Comparison of ENCODE assay signal across 30 cellular contexts in the genomic region with DNA sequence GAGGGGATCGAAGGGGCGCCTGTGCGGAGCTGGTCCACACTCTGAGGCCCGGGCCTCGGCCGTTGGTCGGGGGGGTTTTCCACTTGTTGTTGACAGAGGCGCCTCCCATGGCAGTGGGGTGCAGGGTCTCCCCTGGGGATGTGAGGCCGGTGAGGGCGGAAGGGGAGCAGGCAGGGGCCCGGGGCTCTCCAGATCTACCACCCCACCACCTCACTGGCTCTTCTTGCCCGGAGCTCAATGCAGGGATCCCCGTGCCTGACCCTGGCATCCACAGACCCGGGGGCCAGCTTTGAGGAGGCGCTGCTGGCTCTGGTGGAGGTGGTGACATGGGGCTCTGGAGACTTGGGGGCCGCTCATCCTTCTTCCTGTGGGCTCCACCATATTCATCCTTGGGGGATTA.
"Had no signal": no experiment of that assay in that cellular context is flagged by ENCODE, and none has a peak within 500 bp of the region (broad histone marks: within the 10 kb centered on the region; RNA-seq: fewer than 3 reads in every experiment).

No MANE protein-coding gene starts in this region.

- H3K27ac Mint-ChIP-seq: activated B cell treated with CpG ODN at 0.5 μM for 24 hours; activated CD4-positive, alpha-beta memory T cell treated with anti-CD3 and anti-CD28 coated beads for 36 hours; activated naive CD4-positive, alpha-beta T cell treated with anti-CD3 and anti-CD28 coated beads for 36 hours; activated naive CD8-positive, alpha-beta T cell treated with anti-CD3 and anti-CD28 coated beads for 36 hours; activated naive CD8-positive, alpha-beta T cell treated with anti-CD3 and anti-CD28 coated beads, Interleukin-2, amount 50 U/mL, for 24 hours; dendritic cell treated with granulocyte-macrophage colony-stimulating factor and Interleukin-4, amounts not matched to agents 40 ng/mL and 50 ng/mL, for 4 days; endodermal cell; T-cell; T-helper 1 cell treated with Interleukin-12 subunit alpha and Interleukin-12 subunit beta and Interleukin-4 antibody, amounts not matched to agents 30 μg/mL and 1 μg/mL, for 36 hours; T-helper 2 cell treated with Interferon-gamma antibody and Interleukin-4, amounts not matched to agents 5 μg/mL and 100 μg/mL, for 36 hours had no signal

- H3K36me3 Mint-ChIP-seq: activated CD4-positive, alpha-beta memory T cell treated with anti-CD3 and anti-CD28 coated beads for 36 hours; activated naive CD4-positive, alpha-beta T cell treated with anti-CD3 and anti-CD28 coated beads, Interleukin-2, amount 50 U/mL, for 24 hours; activated naive CD8-positive, alpha-beta T cell treated with anti-CD3 and anti-CD28 coated beads for 36 hours had no signal

- H3K4me3 Mint-ChIP-seq: activated B cell treated with CpG ODN at 0.5 μM for 24 hours; activated CD4-positive, alpha-beta memory T cell treated with anti-CD3 and anti-CD28 coated beads for 36 hours; activated naive CD4-positive, alpha-beta T cell treated with anti-CD3 and anti-CD28 coated beads for 36 hours; activated naive CD4-positive, alpha-beta T cell treated with anti-CD3 and anti-CD28 coated beads, Interleukin-2, amount 50 U/mL, for 24 hours; activated naive CD8-positive, alpha-beta T cell treated with anti-CD3 and anti-CD28 coated beads for 36 hours; activated naive CD8-positive, alpha-beta T cell treated with anti-CD3 and anti-CD28 coated beads, Interleukin-2, amount 50 U/mL, for 24 hours; activated T-cell treated with anti-CD3 and anti-CD28 coated beads, Interleukin-2, amount 50 U/mL, for 4 hours; activated T-helper 17 cell treated with anti-CD3 and anti-CD28 coated beads, Interleukin-2, amount 50 U/mL, for 72 hours; dendritic cell treated with granulocyte-macrophage colony-stimulating factor and Interleukin-4, amounts not matched to agents 40 ng/mL and 50 ng/mL, for 4 days; endodermal cell; T-helper 1 cell treated with Interleukin-12 subunit alpha and Interleukin-12 subunit beta and Interleukin-4 antibody, amounts not matched to agents 30 μg/mL and 1 μg/mL, for 36 hours; T-helper 2 cell treated with Interferon-gamma antibody and Interleukin-4, amounts not matched to agents 5 μg/mL and 100 μg/mL, for 36 hours had no signal

- ATAC-seq: activated CD4-positive, CD25-positive, alpha-beta regulatory T cell treated with anti-CD3 and anti-CD28 coated beads, Interleukin-2, amount 50 U/mL, for 24 hours; activated naive CD8-positive, alpha-beta T cell treated with anti-CD3 and anti-CD28 coated beads, Interleukin-2, amount 50 U/mL, for 24 hours; activated T-cell treated with anti-CD3 and anti-CD28 coated beads, Interleukin-2, amount 50 U/mL, for 4 hours; activated T-helper 17 cell treated with anti-CD3 and anti-CD28 coated beads, Interleukin-2, amount 50 U/mL, for 72 hours; body of pancreas; esophagus mucosa; T-cell had no signal

- H3K9me3 Mint-ChIP-seq: activated naive CD4-positive, alpha-beta T cell treated with anti-CD3 and anti-CD28 coated beads, Interleukin-2, amount 50 U/mL, for 24 hours; activated naive CD8-positive, alpha-beta T cell treated with anti-CD3 and anti-CD28 coated beads for 36 hours; activated T-cell treated with anti-CD3 and anti-CD28 coated beads, Interleukin-2, amount 50 U/mL, for 4 hours; activated T-helper 17 cell treated with anti-CD3 and anti-CD28 coated beads, Interleukin-2, amount 50 U/mL, for 72 hours; dendritic cell treated with granulocyte-macrophage colony-stimulating factor and Interleukin-4, amounts not matched to agents 40 ng/mL and 50 ng/mL, for 4 days; T-cell; T-helper 2 cell treated with Interferon-gamma antibody and Interleukin-4, amounts not matched to agents 5 μg/mL and 100 μg/mL, for 36 hours had no signal

- H3K27me3 Mint-ChIP-seq: activated B cell treated with CpG ODN at 0.5 μM for 24 hours; activated CD4-positive, alpha-beta memory T cell treated with anti-CD3 and anti-CD28 coated beads for 36 hours; activated naive CD4-positive, alpha-beta T cell treated with anti-CD3 and anti-CD28 coated beads, Interleukin-2, amount 50 U/mL, for 24 hours; activated naive CD8-positive, alpha-beta T cell treated with anti-CD3 and anti-CD28 coated beads for 36 hours; activated naive CD8-positive, alpha-beta T cell treated with anti-CD3 and anti-CD28 coated beads, Interleukin-2, amount 50 U/mL, for 24 hours; activated T-helper 17 cell treated with anti-CD3 and anti-CD28 coated beads, Interleukin-2, amount 50 U/mL, for 72 hours; T-cell had no signal

- DNase-seq: activated B cell treated with CpG ODN at 0.5 μM for 24 hours; activated CD4-positive, alpha-beta memory T cell treated with anti-CD3 and anti-CD28 coated beads for 36 hours; activated CD4-positive, alpha-beta T cell treated with anti-CD3 and anti-CD28 coated beads for 48 hours; activated CD8-positive, alpha-beta memory T cell treated with anti-CD3 and anti-CD28 coated beads for 24 hours; activated effector memory CD4-positive, alpha-beta T cell treated with anti-CD3 and anti-CD28 coated beads, Interleukin-2, amount 50 U/mL, for 16 hours; activated naive CD4-positive, alpha-beta T cell treated with anti-CD3 and anti-CD28 coated beads for 36 hours; activated naive CD8-positive, alpha-beta T cell treated with anti-CD3 and anti-CD28 coated beads for 36 hours; activated naive CD8-positive, alpha-beta T cell treated with anti-CD3 and anti-CD28 coated beads, Interleukin-2, amount 50 U/mL, for 24 hours; activated T-cell treated with anti-CD3 and anti-CD28 coated beads, Interleukin-2, amount 50 U/mL, for 4 hours; adrenal gland; amygdala; aorta; body of pancreas; central memory CD4-positive, alpha-beta T cell; dorsolateral prefrontal cortex; effector memory CD4-positive, alpha-beta T cell; endodermal cell; foreskin fibroblast; head of caudate nucleus; SW 1271; T-cell; T1000; WERI-Rb-1 had no signal
